ENCODE assay signal across 9 cellular contexts in genomic region chr7:29091722-29092121, GRCh38. TPM values are rescaled to one million over a fixed set of nuclear protein-coding genes. Genes with fewer than 3 reads are reported as not detected.
DNase-seq lines count a peak whose midpoint lies in the region; ATAC-seq and TF ChIP-seq lines count a peak whose summit lies in the region.
"Had no signal": no experiment of that assay in that cellular context is flagged by ENCODE, and none has a peak within 500 bp of the region (broad histone marks: within the 10 kb centered on the region; RNA-seq: fewer than 3 reads in every experiment).

No MANE protein-coding gene starts in this region.

- H3K36me3 Mint-ChIP-seq in activated T-cell treated with anti-CD3 and anti-CD28 coated beads, Interleukin-2, amount 50 U/mL, for 24 hours (ENCODE audit: low read depth), result no peaks in the 10 kb centered on the region
- H3K36me3 Mint-ChIP-seq in central memory CD8-positive, alpha-beta T cell (ENCODE audit: insufficient read depth), result no peaks in the 10 kb centered on the region

- peak overlapping the region; percentile 77 for H3K4me3 Mint-ChIP-seq in activated T-cell treated with anti-CD3 and anti-CD28 coated beads, Interleukin-2, amount 50 U/mL, for 24 hours
- H3K4me3 Mint-ChIP-seq in central memory CD8-positive, alpha-beta T cell, result peak overlapping the region; percentile 60

- DNase-seq in activated T-cell treated with anti-CD3 and anti-CD28 coated beads, Interleukin-2, amount 50 U/mL, for 24 hours, result no peak
- no peak for DNase-seq in activated T-cell treated with anti-CD3 and anti-CD28 coated beads for 4 hours
- no peak for DNase-seq in central memory CD8-positive, alpha-beta T cell (ENCODE audit: low spot score in 2 of 2)
- no peak for DNase-seq in omental fat pad (ENCODE audit: low spot score)
- DNase-seq in NCI-H1694 treated with DMSO at 0.1 percent for 48 hours (lab: John Stamatoyannopoulos, UW), result no peak
- DNase-seq in head of caudate nucleus, result no peak
- DNase-seq in stimulated activated CD4-positive, alpha-beta T cell treated with anti-CD3 and anti-CD28 coated beads, Interleukin-4, amount 100 ng/mL, for 24 hours, result no peak
- DNase-seq: DND-41 had no signal

- no peaks in the 10 kb centered on the region for H3K9me3 Mint-ChIP-seq in activated T-cell treated with anti-CD3 and anti-CD28 coated beads, Interleukin-2, amount 50 U/mL, for 24 hours
- no peaks in the 10 kb centered on the region for H3K9me3 Mint-ChIP-seq in central memory CD8-positive, alpha-beta T cell

- TF ChIP-seq CTCF in omental fat pad (IDR thresholded peaks at IDR 0.05), result no peak

- H3K4me1 Mint-ChIP-seq in activated T-cell treated with anti-CD3 and anti-CD28 coated beads, Interleukin-2, amount 50 U/mL, for 24 hours (ENCODE audit: low read depth), result peaks cover 18% of the 10 kb centered on the region
- H3K4me1 Mint-ChIP-seq in central memory CD8-positive, alpha-beta T cell, result peaks cover 16% of the 10 kb centered on the region

- H3K27ac Mint-ChIP-seq in activated T-cell treated with anti-CD3 and anti-CD28 coated beads, Interleukin-2, amount 50 U/mL, for 24 hours, result peak overlapping the region; percentile 92
- H3K27ac Mint-ChIP-seq in central memory CD8-positive, alpha-beta T cell (ENCODE audit: low read depth), result peak overlapping the region; percentile 59

- H3K27me3 Mint-ChIP-seq in activated T-cell treated with anti-CD3 and anti-CD28 coated beads, Interleukin-2, amount 50 U/mL, for 24 hours, result peaks cover under 1% of the 10 kb centered on the region
- H3K27me3 Mint-ChIP-seq in central memory CD8-positive, alpha-beta T cell, result peaks cover 30% of the 10 kb centered on the region

- peak; percentile 97 for ATAC-seq in HG03196 (IDR thresholded peaks at IDR 0.05; ENCODE audit: unreplicated experiment)
- ATAC-seq in central memory CD8-positive, alpha-beta T cell (replicated peaks; ENCODE audit: extremely low read depth, poor library complexity, severe bottlenecking), result peak; percentile 76
- peak; percentile 55 for ATAC-seq in omental fat pad (ENCODE audit: low FRiP score)

- intact Hi-C loops in head of caudate nucleus (cut with DNase I), result no loop called here

RNA-seq across cellular contexts. Expression of gene CPVL, which starts 54.6 kb away (rescaled TPM):
- 10 to 100 TPM; 25.1 to 58.6 (median 38.6) TPM for total RNA-seq in omental fat pad
